Comparison of ENCODE assay signal across 8 cellular contexts in genomic region chr2:12955864-12956263, GRCh38.
"Had no signal": no experiment of that assay in that cellular context is flagged by ENCODE, and none has a peak within 500 bp of the region (broad histone marks: within the 10 kb centered on the region; RNA-seq: fewer than 3 reads in every experiment).

No MANE protein-coding gene starts in this region.

- ATAC-seq: GM12878 had no signal

- DNase-seq: GDM1, GF-D8 had no signal

- H3K4me3 ChIP-seq: GM12878 had no signal

- FAIRE-seq: G401.6, GM12878, GM12891, GM12892, GM18507, GM19239 had no signal
